In the genomic region with DNA sequence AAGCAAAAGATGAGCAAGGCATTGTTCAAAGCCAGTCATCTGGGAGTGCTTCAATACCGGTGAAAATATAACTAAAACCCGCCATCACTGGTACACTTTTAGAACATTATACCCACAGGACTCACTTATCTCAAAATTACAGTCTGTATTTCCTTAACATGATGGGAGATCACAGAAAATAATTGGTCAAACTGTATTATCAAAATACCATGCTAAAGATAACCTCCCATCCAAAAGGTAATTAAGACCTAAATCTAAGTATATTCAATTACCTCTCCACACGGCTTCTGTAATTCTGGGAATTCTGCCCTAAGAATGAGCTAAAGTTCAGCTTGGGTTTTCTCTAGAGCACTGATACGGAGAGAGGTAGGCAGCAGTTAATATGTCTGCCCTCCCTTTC, we compare ENCODE assay signal across 16 cellular contexts.
A peak's percentile ranks its signal among the peaks of the same experiment; 100 is the strongest.
DNase-seq lines count a peak whose midpoint lies in the region; ATAC-seq and TF ChIP-seq lines count a peak whose summit lies in the region.
"Had no signal": no experiment of that assay in that cellular context is flagged by ENCODE, and none has a peak within 500 bp of the region (broad histone marks: within the 10 kb centered on the region; RNA-seq: fewer than 3 reads in every experiment).

No MANE protein-coding gene starts in this region.

- no peaks in the 10 kb centered on the region for H4K20me1 ChIP-seq in neural cell (ENCODE audit: insufficient read depth)
- no peaks in the 10 kb centered on the region for H4K20me1 ChIP-seq in osteoblast (ENCODE audit: insufficient read depth, low read length)

- TF ChIP-seq EP300 in neural cell (conservative IDR thresholded peaks at IDR 0.05; ENCODE audit: poor library complexity, severe bottlenecking), result no peak

- peak overlapping the region; percentile 21 for H3K9ac ChIP-seq in neural cell (ENCODE audit: low read length)

- H3K36me3 Mint-ChIP-seq in activated T-cell treated with anti-CD3 and anti-CD28 coated beads, Interleukin-2, amount 50 U/mL, for 24 hours (ENCODE audit: low read depth), result no peaks in the 10 kb centered on the region
- H3K36me3 Mint-ChIP-seq: CD4-positive, alpha-beta memory T cell had no signal

- TF ChIP-seq CTCF in neural cell (IDR thresholded peaks at IDR 0.05; ENCODE audit: poor library complexity, severe bottlenecking) (no peak), osteoblast (IDR thresholded peaks at IDR 0.05; ENCODE audit: extremely low read depth, low read depth, low read length) (no peak)

- intact Hi-C loops in sciatic nerve (cut with DNase I), result no loop called here

- no peaks in the 10 kb centered on the region for H3K4me1 Mint-ChIP-seq in activated T-cell treated with anti-CD3 and anti-CD28 coated beads, Interleukin-2, amount 50 U/mL, for 24 hours (ENCODE audit: low read depth)
- H3K4me1 Mint-ChIP-seq: CD4-positive, alpha-beta memory T cell; GM23338; H9 had no signal

- H3K4me2 ChIP-seq in neural cell (ENCODE audit: low read length) (no peak overlapping the region), osteoblast (ENCODE audit: insufficient read depth, low read length) (no peak overlapping the region)
- H3K4me2 ChIP-seq: GM23338 had no signal

- H3F3A ChIP-seq in neural cell (ENCODE audit: insufficient read depth, low read length, poor library complexity, severe bottlenecking), result no peaks in the 10 kb centered on the region

- no peaks in the 10 kb centered on the region for H3K9me2 ChIP-seq in neural cell (ENCODE audit: insufficient read depth, low read length)

- H2AFZ ChIP-seq in neural cell (ENCODE audit: low read depth, low read length) (peak overlapping the region; percentile 2), osteoblast (ENCODE audit: low read length) (no peak overlapping the region)
- H2AFZ ChIP-seq: GM23338 had no signal

- H3K27ac Mint-ChIP-seq in activated T-cell treated with anti-CD3 and anti-CD28 coated beads, Interleukin-2, amount 50 U/mL, for 24 hours, result no peak overlapping the region
- H3K27ac Mint-ChIP-seq: CD4-positive, alpha-beta memory T cell; GM23338; H9 had no signal

- H3K36me3 ChIP-seq in neural cell (ENCODE audit: insufficient read depth, low read length) (no peaks in the 10 kb centered on the region), osteoblast (ENCODE audit: insufficient read depth, low read length) (no peaks in the 10 kb centered on the region)

- no peaks in the 10 kb centered on the region for H3K9me3 ChIP-seq in neural cell (ENCODE audit: low read length)
- H3K9me3 ChIP-seq in osteoblast (ENCODE audit: low read depth, low read length), result no peaks in the 10 kb centered on the region

- H3K9me3 Mint-ChIP-seq in activated T-cell treated with anti-CD3 and anti-CD28 coated beads, Interleukin-2, amount 50 U/mL, for 24 hours, result no peaks in the 10 kb centered on the region

- peaks cover 10% of the 10 kb centered on the region for H3K27me3 Mint-ChIP-seq in activated T-cell treated with anti-CD3 and anti-CD28 coated beads, Interleukin-2, amount 50 U/mL, for 24 hours

- H3K27ac ChIP-seq in neural cell (ENCODE audit: low read length) (peak overlapping the region; percentile 56), osteoblast (ENCODE audit: low read depth, low read length) (no peak overlapping the region)

- TF ChIP-seq RAD21 in neural cell (conservative IDR thresholded peaks at IDR 0.05), result no peak

- H3K79me2 ChIP-seq in neural cell (replicated peaks; ENCODE audit: insufficient read depth, low read length) (no peaks in the 10 kb centered on the region), osteoblast (ENCODE audit: insufficient read depth, low read length) (no peaks in the 10 kb centered on the region)

- no peaks in the 10 kb centered on the region for H3K4me1 ChIP-seq in osteoblast (ENCODE audit: insufficient read depth, low read length)

- H3K27me3 ChIP-seq in neural cell (ENCODE audit: insufficient read depth, low read depth, low read length) (no peaks in the 10 kb centered on the region), osteoblast (ENCODE audit: insufficient read depth, low read length) (no peaks in the 10 kb centered on the region)

- no peak; the same call in 2 of the 3 replicates for ATAC-seq in SK-N-SH treated with all-trans-retinoic acid at 6 μM for 48 hours
- no peak for ATAC-seq in sciatic nerve
- ATAC-seq: GM23338, HCT116 had no signal

- H3K4me3 ChIP-seq in neural cell (ENCODE audit: low read length) (no peak overlapping the region), osteoblast (ENCODE audit: insufficient read depth, low read length) (no peak overlapping the region)
- H3K4me3 ChIP-seq: GM23338 had no signal

- DNase-seq in SK-N-DZ (ENCODE audit: low spot score), result peak; percentile 94
- no peak for DNase-seq in osteoblast (ENCODE audit: insufficient read length, low spot score, missing footprints)
- no peak for DNase-seq in activated T-cell treated with anti-CD3 and anti-CD28 coated beads, Interleukin-2, amount 50 U/mL, for 24 hours
- no peak for DNase-seq in sciatic nerve (ENCODE audit: low spot score)
- DNase-seq: C1 segment of cervical spinal cord; Calu3; CD4-positive, alpha-beta memory T cell; COR-L47; DMS53; DMS79 treated with DMSO at 0.1 percent for 48 hours; GF-D8; H9 had no signal

- H3K4me3 Mint-ChIP-seq in activated T-cell treated with anti-CD3 and anti-CD28 coated beads, Interleukin-2, amount 50 U/mL, for 24 hours, result no peak overlapping the region
- H3K4me3 Mint-ChIP-seq: CD4-positive, alpha-beta memory T cell; GM23338; H9 had no signal

TF ChIP-seq in SK-N-SH treated with all-trans-retinoic acid at 6 μM for 48 hours, 23 proteins besides CTCF, POLR2A, EP300 and RAD21 (continues in another document):
- no peak for TF ChIP-seq BACH2 (CRISPR knock-in tag; IDR thresholded peaks at IDR 0.05; ENCODE audit: borderline replicate concordance)
- TF ChIP-seq, protein P1, sequence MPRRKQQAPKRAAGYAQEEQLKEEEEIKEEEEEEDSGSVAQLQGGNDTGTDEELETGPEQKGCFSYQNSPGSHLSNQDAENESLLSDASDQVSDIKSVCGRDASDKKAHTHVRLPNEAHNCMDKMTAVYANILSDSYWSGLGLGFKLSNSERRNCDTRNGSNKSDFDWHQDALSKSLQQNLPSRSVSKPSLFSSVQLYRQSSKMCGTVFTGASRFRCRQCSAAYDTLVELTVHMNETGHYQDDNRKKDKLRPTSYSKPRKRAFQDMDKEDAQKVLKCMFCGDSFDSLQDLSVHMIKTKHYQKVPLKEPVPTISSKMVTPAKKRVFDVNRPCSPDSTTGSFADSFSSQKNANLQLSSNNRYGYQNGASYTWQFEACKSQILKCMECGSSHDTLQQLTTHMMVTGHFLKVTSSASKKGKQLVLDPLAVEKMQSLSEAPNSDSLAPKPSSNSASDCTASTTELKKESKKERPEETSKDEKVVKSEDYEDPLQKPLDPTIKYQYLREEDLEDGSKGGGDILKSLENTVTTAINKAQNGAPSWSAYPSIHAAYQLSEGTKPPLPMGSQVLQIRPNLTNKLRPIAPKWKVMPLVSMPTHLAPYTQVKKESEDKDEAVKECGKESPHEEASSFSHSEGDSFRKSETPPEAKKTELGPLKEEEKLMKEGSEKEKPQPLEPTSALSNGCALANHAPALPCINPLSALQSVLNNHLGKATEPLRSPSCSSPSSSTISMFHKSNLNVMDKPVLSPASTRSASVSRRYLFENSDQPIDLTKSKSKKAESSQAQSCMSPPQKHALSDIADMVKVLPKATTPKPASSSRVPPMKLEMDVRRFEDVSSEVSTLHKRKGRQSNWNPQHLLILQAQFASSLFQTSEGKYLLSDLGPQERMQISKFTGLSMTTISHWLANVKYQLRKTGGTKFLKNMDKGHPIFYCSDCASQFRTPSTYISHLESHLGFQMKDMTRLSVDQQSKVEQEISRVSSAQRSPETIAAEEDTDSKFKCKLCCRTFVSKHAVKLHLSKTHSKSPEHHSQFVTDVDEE (CRISPR knock-in tag; IDR thresholded peaks at IDR 0.05), result peak; percentile 93

TF ChIP-seq in neural cell, 6 proteins besides CTCF, POLR2A, EP300 and RAD21:
- no peak for TF ChIP-seq TAF1 (IDR thresholded peaks at IDR 0.05; ENCODE audit: low read depth)
- no peak for TF ChIP-seq EZH2 (IDR thresholded peaks at IDR 0.05; ENCODE audit: borderline replicate concordance, insufficient read depth, low read length, poor library complexity, severe bottlenecking)
- TF ChIP-seq SMC3 (conservative IDR thresholded peaks at IDR 0.05; ENCODE audit: poor library complexity), result no peak
- TF ChIP-seq, protein P2, sequence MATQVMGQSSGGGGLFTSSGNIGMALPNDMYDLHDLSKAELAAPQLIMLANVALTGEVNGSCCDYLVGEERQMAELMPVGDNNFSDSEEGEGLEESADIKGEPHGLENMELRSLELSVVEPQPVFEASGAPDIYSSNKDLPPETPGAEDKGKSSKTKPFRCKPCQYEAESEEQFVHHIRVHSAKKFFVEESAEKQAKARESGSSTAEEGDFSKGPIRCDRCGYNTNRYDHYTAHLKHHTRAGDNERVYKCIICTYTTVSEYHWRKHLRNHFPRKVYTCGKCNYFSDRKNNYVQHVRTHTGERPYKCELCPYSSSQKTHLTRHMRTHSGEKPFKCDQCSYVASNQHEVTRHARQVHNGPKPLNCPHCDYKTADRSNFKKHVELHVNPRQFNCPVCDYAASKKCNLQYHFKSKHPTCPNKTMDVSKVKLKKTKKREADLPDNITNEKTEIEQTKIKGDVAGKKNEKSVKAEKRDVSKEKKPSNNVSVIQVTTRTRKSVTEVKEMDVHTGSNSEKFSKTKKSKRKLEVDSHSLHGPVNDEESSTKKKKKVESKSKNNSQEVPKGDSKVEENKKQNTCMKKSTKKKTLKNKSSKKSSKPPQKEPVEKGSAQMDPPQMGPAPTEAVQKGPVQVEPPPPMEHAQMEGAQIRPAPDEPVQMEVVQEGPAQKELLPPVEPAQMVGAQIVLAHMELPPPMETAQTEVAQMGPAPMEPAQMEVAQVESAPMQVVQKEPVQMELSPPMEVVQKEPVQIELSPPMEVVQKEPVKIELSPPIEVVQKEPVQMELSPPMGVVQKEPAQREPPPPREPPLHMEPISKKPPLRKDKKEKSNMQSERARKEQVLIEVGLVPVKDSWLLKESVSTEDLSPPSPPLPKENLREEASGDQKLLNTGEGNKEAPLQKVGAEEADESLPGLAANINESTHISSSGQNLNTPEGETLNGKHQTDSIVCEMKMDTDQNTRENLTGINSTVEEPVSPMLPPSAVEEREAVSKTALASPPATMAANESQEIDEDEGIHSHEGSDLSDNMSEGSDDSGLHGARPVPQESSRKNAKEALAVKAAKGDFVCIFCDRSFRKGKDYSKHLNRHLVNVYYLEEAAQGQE (IDR thresholded peaks at IDR 0.05; ENCODE audit: borderline replicate concordance), result no peak
- no peak for TF ChIP-seq POLR2AphosphoS5 (IDR thresholded peaks at IDR 0.05)
- TF ChIP-seq MXI1 (conservative IDR thresholded peaks at IDR 0.05; ENCODE audit: poor library complexity, severe bottlenecking), result no peak
